Comparison of ENCODE assay signal across 21 cellular contexts in the genomic region with DNA sequence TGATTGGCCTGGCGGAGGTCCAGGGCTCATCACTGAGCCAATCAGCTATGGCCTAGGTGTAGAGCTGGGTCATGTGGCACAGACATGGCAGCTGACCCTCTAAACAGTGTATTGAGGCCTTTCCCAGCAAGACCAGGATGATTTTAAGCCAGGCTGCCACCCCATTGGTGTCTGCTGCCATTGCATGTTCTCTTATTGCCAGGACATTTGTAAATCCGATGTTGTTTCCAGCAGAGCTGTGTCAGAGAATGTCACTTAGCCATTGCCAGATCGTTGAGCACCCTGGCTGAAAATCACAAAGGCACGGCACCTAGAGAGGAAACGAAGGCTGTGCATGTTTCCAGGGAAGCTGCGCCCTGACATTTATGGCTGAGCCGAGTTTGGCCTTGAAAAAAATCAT. TPM values are rescaled to one million over a fixed set of nuclear protein-coding genes. Genes with fewer than 3 reads are reported as not detected.
DNase-seq lines count a peak whose midpoint lies in the region; ATAC-seq and TF ChIP-seq lines count a peak whose summit lies in the region.
"Had no signal": no experiment of that assay in that cellular context is flagged by ENCODE, and none has a peak within 500 bp of the region (broad histone marks: within the 10 kb centered on the region; RNA-seq: fewer than 3 reads in every experiment).

No MANE protein-coding gene starts in this region.

- H3K4me1 ChIP-seq in psoas muscle, result peaks cover 78% of the 10 kb centered on the region

- no peaks in the 10 kb centered on the region for H3K9me3 ChIP-seq in psoas muscle

- 29 to 40% (median 32%) methylated on average over 7 of the region's 7 CpGs for WGBS in psoas muscle, 3 donors

- TF ChIP-seq CTCF in psoas muscle (IDR thresholded peaks at IDR 0.05), result no peak

- H3K27ac ChIP-seq in psoas muscle, result peak overlapping the region; percentile 83
- H3K27ac ChIP-seq: 22Rv1 had no signal

- intact Hi-C loops in Right ventricle myocardium inferior (cut with DNase I) (no loop called here), cardiac septum (cut with DNase I) (no loop called here), left cardiac atrium (cut with DNase I) (no loop called here), psoas muscle (cut with DNase I) (no loop called here)

- DNase-seq in Right ventricle myocardium inferior (ENCODE audit: missing footprints) (no peak), cardiac septum (ENCODE audit: low spot score) (no peak), left cardiac atrium (no peak), psoas muscle (peak; percentile 28 to 68), NOMO-1 treated with DMSO at 0.1 percent for 48 hours (lab: John Stamatoyannopoulos, UW; ENCODE audit: unreplicated experiment) (no peak)
- no peak for DNase-seq in stimulated activated CD4-positive, alpha-beta T cell treated with anti-CD3 and anti-CD28 coated beads, Interleukin-15, amount 100 ng/mL, for 24 hours
- DNase-seq: CD8-positive, alpha-beta T cell; COR-L47; DMS153; DMS79 treated with DMSO at 0.1 percent for 48 hours; EL; GDM1; GOT3; H9 had no signal

- H3K4me3 ChIP-seq in psoas muscle, result peak overlapping the region; percentile 29

- H3K27me3 ChIP-seq in psoas muscle (ENCODE audit: insufficient read depth in 3 of 3, low read length in 2 of 3), result no peaks in the 10 kb centered on the region

- peak; percentile 62 for ATAC-seq in Right ventricle myocardium inferior
- peak; percentile 9 to 28 for ATAC-seq in left cardiac atrium
- ATAC-seq in psoas muscle, result peak; percentile 31 to 75 (median 67)
- no peak for ATAC-seq in GM19328 (IDR thresholded peaks at IDR 0.05; ENCODE audit: unreplicated experiment)
- ATAC-seq in HG02642 (IDR thresholded peaks at IDR 0.05; ENCODE audit: poor library complexity, unreplicated experiment), result no peak
- ATAC-seq: CD8-positive, alpha-beta T cell had no signal

- peaks cover 0 to 16% of the 10 kb centered on the region in 2 donors for H3K36me3 ChIP-seq in psoas muscle (ENCODE audit: insufficient read depth in 1 of 2, low read depth in 1 of 2)

RNA-seq across cellular contexts. Expression of a gene that starts 33.4 kb away (rescaled TPM):
- total RNA-seq in Right ventricle myocardium inferior (68.4 TPM), cardiac septum (27.1 TPM), left cardiac atrium (10 to 100 TPM; 46.5 to 58.1 TPM), psoas muscle (100 to 1,000 TPM; 113 to 141 (median 127) TPM)
- 10 to 100 TPM in 2 of 3 donors, 1 to 10 TPM in 1; 2.8 to 43.8 (median 40.1) TPM for polyA plus RNA-seq in psoas muscle
- total RNA-seq: CD8-positive, alpha-beta T cell; HT1080 had no signal
- polyA plus RNA-seq: BJ, CD14-positive monocyte, IgD-negative memory B cell had no signal

Comparison
In these comparisons a context has a peak if more than half of its experiments do, and no peak if none do; other contexts are left out.
1. ATAC-seq: peak in Right ventricle myocardium inferior (single experiment), left cardiac atrium (2 of 2) and psoas muscle (4 of 4); none in GM19328 (single experiment) and HG02642 (single experiment).
2. DNase-seq: peak in psoas muscle (2 of 2); none in Right ventricle myocardium inferior (single experiment), cardiac septum (single experiment), left cardiac atrium (single experiment), NOMO-1 treated with DMSO at 0.1 percent for 48 hours (single experiment) and stimulated activated CD4-positive, alpha-beta T cell treated with anti-CD3 and anti-CD28 coated beads, Interleukin-15, amount 100 ng/mL, for 24 hours (single experiment).